8 cellular contexts compared by ENCODE assay signal in the genomic region with DNA sequence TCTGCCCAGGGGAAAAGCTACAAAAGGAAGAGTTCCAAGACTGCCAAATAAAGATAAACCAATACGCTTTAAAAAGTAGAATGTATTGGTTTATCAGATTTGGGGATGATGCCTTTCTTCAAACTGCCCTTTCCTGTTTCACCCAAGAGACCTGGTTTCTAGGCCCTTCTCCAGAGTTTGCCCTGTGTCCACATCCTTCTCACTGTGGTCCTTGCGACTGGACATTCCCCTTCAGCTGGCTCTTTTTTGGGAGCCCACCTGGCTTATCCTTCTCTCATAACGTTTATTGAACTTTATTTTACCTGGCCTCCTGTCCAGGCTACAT. TPM values are rescaled to one million over a fixed set of nuclear protein-coding genes. Genes with fewer than 3 reads are reported as not detected.
DNase-seq lines count a peak whose midpoint lies in the region; ATAC-seq and TF ChIP-seq lines count a peak whose summit lies in the region.

No MANE protein-coding gene starts in this region.

- no peaks in the 10 kb centered on the region for H3K9me3 ChIP-seq in ascending aorta
- H3K9me3 ChIP-seq in left lung: no peaks in the 10 kb centered on the region
- H3K9me3 ChIP-seq in thoracic aorta: no peaks in the 10 kb centered on the region

- no peak for TF ChIP-seq CTCF in ascending aorta (IDR thresholded peaks at IDR 0.05)
- TF ChIP-seq CTCF in left lung (IDR thresholded peaks at IDR 0.05): no peak
- TF ChIP-seq CTCF in thoracic aorta (IDR thresholded peaks at IDR 0.05): no peak

- peak overlapping the region; percentile 91 to 98 for H3K27ac ChIP-seq in ascending aorta
- H3K27ac ChIP-seq in left lung: peak overlapping the region; percentile 93 to 96
- peak overlapping the region; percentile 88 to 97 for H3K27ac ChIP-seq in thoracic aorta

- peak overlapping the region; percentile 97 for H3K27ac Mint-ChIP-seq in activated CD4-positive, alpha-beta T cell treated with anti-CD3 and anti-CD28 coated beads, Interleukin-2, amount 10 ng/mL, durations not matched to agents 24 days and 14 days

- peaks cover 23% of the 10 kb centered on the region for H3K4me1 Mint-ChIP-seq in activated CD4-positive, alpha-beta T cell treated with anti-CD3 and anti-CD28 coated beads, Interleukin-2, amount 10 ng/mL, durations not matched to agents 24 days and 14 days

- no peak for DNase-seq in activated CD4-positive, alpha-beta T cell treated with anti-CD3 and anti-CD28 coated beads, Interleukin-2, amount 10 ng/mL, durations not matched to agents 24 days and 14 days
- DNase-seq in activated CD4-positive, alpha-beta T cell treated with anti-CD3 and anti-CD28 coated beads, Interleukin-2, amount 50 U/mL, for 1 hour: no peak
- DNase-seq in ascending aorta (ENCODE audit: low spot score in 2 of 2): no peak
- DNase-seq in left lung: no peak
- no peak for DNase-seq in thoracic aorta (ENCODE audit: low spot score)
- DNase-seq in Kasumi-1 (lab: John Stamatoyannopoulos, UW): no peak
- no peak for DNase-seq in NCI-H1930 (lab: John Stamatoyannopoulos, UW)
- no peak for DNase-seq in NCI-H526 (lab: John Stamatoyannopoulos, UW)

- intact Hi-C loops in activated CD4-positive, alpha-beta T cell treated with anti-CD3 and anti-CD28 coated beads, Interleukin-2, amount 10 ng/mL, durations not matched to agents 24 days and 14 days (cut with micrococcal nuclease): loop anchor here (1.0 kb wide), 3 partner anchors 17 to 106 kb away; a partner anchor contains a TSS
- intact Hi-C loops in ascending aorta (cut with DNase I): loop anchor here (1.0 to 10.0 kb wide), 4 partner anchors 17 to 1544 kb away; a partner anchor contains a TSS
- intact Hi-C loops in left lung (cut with DNase I): no loop called here

- peaks cover 3 to 12% of the 10 kb centered on the region in 2 donors for H3K4me1 ChIP-seq in ascending aorta
- peaks cover 4 to 25% of the 10 kb centered on the region in 2 donors for H3K4me1 ChIP-seq in left lung
- peaks cover 3 to 17% of the 10 kb centered on the region in 2 donors for H3K4me1 ChIP-seq in thoracic aorta (ENCODE audit: control insufficient read depth in 1 of 2, low read depth in 2 of 2)

- no peaks in the 10 kb centered on the region for H3K27me3 Mint-ChIP-seq in activated CD4-positive, alpha-beta T cell treated with anti-CD3 and anti-CD28 coated beads, Interleukin-2, amount 10 ng/mL, durations not matched to agents 24 days and 14 days

- H3K36me3 Mint-ChIP-seq in activated CD4-positive, alpha-beta T cell treated with anti-CD3 and anti-CD28 coated beads, Interleukin-2, amount 10 ng/mL, durations not matched to agents 24 days and 14 days (ENCODE audit: low read depth): peaks cover 17% of the 10 kb centered on the region

- H3K36me3 ChIP-seq in ascending aorta (peaks cover 3 to 7% of the 10 kb centered on the region in 2 donors), left lung (peaks cover 0 to 24% of the 10 kb centered on the region in 2 donors), thoracic aorta (no peaks in the 10 kb centered on the region)

- peak overlapping the region; percentile 72 to 88 for H3K4me3 ChIP-seq in ascending aorta
- peak overlapping the region; percentile 80 to 86 for H3K4me3 ChIP-seq in left lung
- peak overlapping the region; percentile 91 for H3K4me3 ChIP-seq in thoracic aorta

- ATAC-seq in left lung: no peak
- no peak for ATAC-seq in thoracic aorta (ENCODE audit: insufficient number of reproducible peaks, low FRiP score, low read depth)

- no peaks in the 10 kb centered on the region for H3K9me3 Mint-ChIP-seq in activated CD4-positive, alpha-beta T cell treated with anti-CD3 and anti-CD28 coated beads, Interleukin-2, amount 10 ng/mL, durations not matched to agents 24 days and 14 days

- H3K4me3 Mint-ChIP-seq in activated CD4-positive, alpha-beta T cell treated with anti-CD3 and anti-CD28 coated beads, Interleukin-2, amount 10 ng/mL, durations not matched to agents 24 days and 14 days: peak overlapping the region; percentile 94

- no peaks in the 10 kb centered on the region for H3K27me3 ChIP-seq in ascending aorta
- H3K27me3 ChIP-seq in left lung: no peaks in the 10 kb centered on the region
- H3K27me3 ChIP-seq in thoracic aorta (replicated peaks; ENCODE audit: insufficient read depth): no peaks in the 10 kb centered on the region

RNA-seq across cellular contexts. Expression of a gene that starts 0.5 kb away (rescaled TPM):
- 44.7 and 44.9 TPM in 2 replicates for total RNA-seq in activated CD4-positive, alpha-beta T cell treated with anti-CD3 and anti-CD28 coated beads, Interleukin-2, amount 10 ng/mL, durations not matched to agents 24 days and 14 days
- total RNA-seq in ascending aorta (28.9 TPM), left lung (10 to 100 TPM; 50.5 to 55.4 TPM), thoracic aorta (10 to 100 TPM; 46.4 to 49.6 TPM)

RNA-seq across cellular contexts. Expression of a gene that starts 17.4 kb away (rescaled TPM):
- 96.4 and 107 TPM in 2 replicates for total RNA-seq in activated CD4-positive, alpha-beta T cell treated with anti-CD3 and anti-CD28 coated beads, Interleukin-2, amount 10 ng/mL, durations not matched to agents 24 days and 14 days
- 10.9 TPM for total RNA-seq in ascending aorta
- total RNA-seq in left lung: 10 to 100 TPM; 31.8 to 33.9 TPM
- total RNA-seq in thoracic aorta: 10 to 100 TPM in 1 of 2 donors, 1 to 10 TPM in 1; 9.5 to 21.8 TPM

RNA-seq across cellular contexts. Expression of a gene that starts 24.3 kb away (rescaled TPM):
- 19.5 and 19.9 TPM in 2 replicates for total RNA-seq in activated CD4-positive, alpha-beta T cell treated with anti-CD3 and anti-CD28 coated beads, Interleukin-2, amount 10 ng/mL, durations not matched to agents 24 days and 14 days
- total RNA-seq in ascending aorta (24.8 TPM), left lung (10 to 100 TPM; 19.1 to 31.4 TPM), thoracic aorta (10 to 100 TPM in 1 of 2 donors, 1 to 10 TPM in 1; 6.6 to 20.4 TPM)

Comparison
In these comparisons a context has a peak if more than half of its experiments do, and no peak if none do; other contexts are left out.
1. intact Hi-C loops: an anchor here in activated CD4-positive, alpha-beta T cell treated with anti-CD3 and anti-CD28 coated beads, Interleukin-2, amount 10 ng/mL, durations not matched to agents 24 days and 14 days (1.0 kb wide) and ascending aorta (1.0 to 10.0 kb wide); none called in left lung.